In genomic region chr14:52923902-52924575, GRCh38 we compare ENCODE assay signal across 11 cellular contexts. TPM values are rescaled to one million over a fixed set of nuclear protein-coding genes. Genes with fewer than 3 reads are reported as not detected.
A peak's percentile ranks its signal among the peaks of the same experiment; 100 is the strongest.
DNase-seq lines count a peak whose midpoint lies in the region; ATAC-seq and TF ChIP-seq lines count a peak whose summit lies in the region.
"Had no signal": no experiment of that assay in that cellular context is flagged by ENCODE, and none has a peak within 500 bp of the region (broad histone marks: within the 10 kb centered on the region; RNA-seq: fewer than 3 reads in every experiment).

No MANE protein-coding gene starts in this region.

- H3K27me3 Mint-ChIP-seq in activated CD8-positive, alpha-beta memory T cell treated with anti-CD3 and anti-CD28 coated beads, Interleukin-2, amount 10 ng/mL, durations not matched to agents 7 days and 5 days: no peaks in the 10 kb centered on the region

- no peak overlapping the region for H2AFZ ChIP-seq in OCI-LY1 (ENCODE audit: low read length)
- H2AFZ ChIP-seq in smooth muscle cell (ENCODE audit: low read depth): no peak overlapping the region

- no peaks in the 10 kb centered on the region for H3K9me2 ChIP-seq in OCI-LY1 (ENCODE audit: low read depth, low read length)

- no peak overlapping the region for H3K27ac ChIP-seq in OCI-LY1 (ENCODE audit: low read depth, low read length, poor library complexity, severe bottlenecking)
- H3K27ac ChIP-seq in cardiac muscle cell: peak overlapping the region; percentile 4
- H3K27ac ChIP-seq in smooth muscle cell (ENCODE audit: low read depth): peak overlapping the region; percentile 64
- H3K27ac ChIP-seq: BLaER1 had no signal

- no peaks in the 10 kb centered on the region for H3K79me2 ChIP-seq in OCI-LY1 (ENCODE audit: insufficient read depth, low read length)
- peaks cover 100% of the 10 kb centered on the region for H3K79me2 ChIP-seq in smooth muscle cell (ENCODE audit: low read depth)

- peaks cover 6% of the 10 kb centered on the region for H3K4me1 Mint-ChIP-seq in activated CD8-positive, alpha-beta memory T cell treated with anti-CD3 and anti-CD28 coated beads, Interleukin-2, amount 10 ng/mL, durations not matched to agents 7 days and 5 days

- H3K27ac Mint-ChIP-seq in activated CD8-positive, alpha-beta memory T cell treated with anti-CD3 and anti-CD28 coated beads, Interleukin-2, amount 10 ng/mL, durations not matched to agents 7 days and 5 days: no peak overlapping the region

- H3K4me1 ChIP-seq in OCI-LY1 (ENCODE audit: insufficient read depth, low read length, severe bottlenecking) (no peaks in the 10 kb centered on the region), cardiac muscle cell (ENCODE audit: low read depth) (peaks cover 32% of the 10 kb centered on the region), smooth muscle cell (ENCODE audit: low read depth) (peaks cover 48% of the 10 kb centered on the region)

- H3K9ac ChIP-seq in OCI-LY1 (ENCODE audit: low read length) (no peak overlapping the region), smooth muscle cell (ENCODE audit: low read depth) (no peak overlapping the region)
- H3K9ac ChIP-seq: BLaER1 had no signal

- TF ChIP-seq CTCF in OCI-LY1 (IDR thresholded peaks at IDR 0.05; ENCODE audit: low read length): peak; percentile 31; the same call in 1 of the 2 replicates
- TF ChIP-seq CTCF in cardiac muscle cell (IDR thresholded peaks at IDR 0.05; ENCODE audit: low read depth, low read length): no peak
- TF ChIP-seq CTCF in smooth muscle cell (IDR thresholded peaks at IDR 0.05; ENCODE audit: borderline replicate concordance, insufficient read depth, poor library complexity, severe bottlenecking): no peak

- DNase-seq in activated CD8-positive, alpha-beta memory T cell treated with anti-CD3 and anti-CD28 coated beads, Interleukin-2, amount 10 ng/mL, durations not matched to agents 7 days and 5 days: peak; percentile 48
- no peak for DNase-seq in activated CD8-positive, alpha-beta memory T cell treated with anti-CD3 and anti-CD28 coated beads, Interleukin-2, amount 50 U/mL, for 4 hours
- DNase-seq in cardiac muscle cell (ENCODE audit: low read depth in 1 of 2, low spot score in 1 of 2) (no peak), smooth muscle cell (lab: John Stamatoyannopoulos, UW; ENCODE audit: unreplicated experiment) (no peak), NCI-H2227 (lab: John Stamatoyannopoulos, UW; ENCODE audit: unreplicated experiment) (no peak), NCI-H510A treated with DMSO at 0.1 percent for 48 hours (lab: John Stamatoyannopoulos, UW) (no peak), epidermal melanocyte (ENCODE audit: insufficient read length, low spot score) (no peak)
- DNase-seq: activated effector memory CD4-positive, alpha-beta T cell treated with anti-CD3 and anti-CD28 coated beads, Interleukin-2, amount 50 U/mL, for 16 hours had no signal

- peak; percentile 65 for ATAC-seq in activated CD8-positive, alpha-beta memory T cell treated with anti-CD3 and anti-CD28 coated beads, Interleukin-2, amount 10 ng/mL, durations not matched to agents 7 days and 5 days

- H3K36me3 ChIP-seq in OCI-LY1 (ENCODE audit: insufficient read depth, low read length): no peaks in the 10 kb centered on the region
- peaks cover under 1% of the 10 kb centered on the region for H3K36me3 ChIP-seq in cardiac muscle cell
- peaks cover 2% of the 10 kb centered on the region for H3K36me3 ChIP-seq in smooth muscle cell (ENCODE audit: low read depth)
- H3K36me3 ChIP-seq: BLaER1, thyroid gland had no signal

- no peaks in the 10 kb centered on the region for H4K20me1 ChIP-seq in OCI-LY1 (ENCODE audit: insufficient read depth, low read length)
- H4K20me1 ChIP-seq in smooth muscle cell (ENCODE audit: low read depth): peaks cover 100% of the 10 kb centered on the region
- H4K20me1 ChIP-seq: BLaER1 had no signal

- no peaks in the 10 kb centered on the region for H3F3A ChIP-seq in OCI-LY1 (ENCODE audit: insufficient read depth, low read length)
- peaks cover 18% of the 10 kb centered on the region for H3F3A ChIP-seq in smooth muscle cell (ENCODE audit: low read depth)

- no peaks in the 10 kb centered on the region for H3K27me3 ChIP-seq in OCI-LY1 (ENCODE audit: insufficient read depth, low read length)
- H3K27me3 ChIP-seq in cardiac muscle cell: no peaks in the 10 kb centered on the region
- no peaks in the 10 kb centered on the region for H3K27me3 ChIP-seq in smooth muscle cell (ENCODE audit: low read depth)
- H3K27me3 ChIP-seq: BLaER1, thyroid gland had no signal

- no peak overlapping the region for H3K4me2 ChIP-seq in OCI-LY1 (ENCODE audit: low read length)
- H3K4me2 ChIP-seq in smooth muscle cell: peak overlapping the region; percentile 74
- H3K4me2 ChIP-seq: BLaER1 had no signal

- H3K4me3 Mint-ChIP-seq in activated CD8-positive, alpha-beta memory T cell treated with anti-CD3 and anti-CD28 coated beads, Interleukin-2, amount 10 ng/mL, durations not matched to agents 7 days and 5 days: no peak overlapping the region

- CTCF ChIA-PET in activated CD8-positive, alpha-beta memory T cell treated with anti-CD3 and anti-CD28 coated beads, Interleukin-2, amount 10 ng/mL, durations not matched to agents 7 days and 5 days (lab: Charles Lee): interaction anchor here (1.0 to 2.2 kb wide), 4 partner anchors 10 to 382 kb away, joined by 3 to 12 read pairs (median 3); no protein-coding TSS in a partner anchor

- peaks cover 1% of the 10 kb centered on the region for H3K36me3 Mint-ChIP-seq in activated CD8-positive, alpha-beta memory T cell treated with anti-CD3 and anti-CD28 coated beads, Interleukin-2, amount 10 ng/mL, durations not matched to agents 7 days and 5 days

- H3K9me3 ChIP-seq in OCI-LY1 (ENCODE audit: low read length) (no peaks in the 10 kb centered on the region), cardiac muscle cell (ENCODE audit: low read depth) (no peaks in the 10 kb centered on the region), smooth muscle cell (replicated peaks; ENCODE audit: low read depth) (no peaks in the 10 kb centered on the region)
- H3K9me3 ChIP-seq: BLaER1, thyroid gland had no signal

- H3K4me3 ChIP-seq in OCI-LY1 (ENCODE audit: low read depth, low read length, poor library complexity, severe bottlenecking) (no peak overlapping the region), cardiac muscle cell (no peak overlapping the region), smooth muscle cell (no peak overlapping the region)
- H3K4me3 ChIP-seq: BLaER1, thyroid gland had no signal

- 70% methylated on average over 3 of the region's 3 CpGs for WGBS in smooth muscle cell (ENCODE audit: low lambda C conversion rate)

- H3K9me3 Mint-ChIP-seq in activated CD8-positive, alpha-beta memory T cell treated with anti-CD3 and anti-CD28 coated beads, Interleukin-2, amount 10 ng/mL, durations not matched to agents 7 days and 5 days (ENCODE audit: low read depth): no peaks in the 10 kb centered on the region

RNA-seq across cellular contexts. Expression of gene FERMT2, which starts 26.8 kb away (rescaled TPM):
- 1 to 10 TPM in 1 of 2 experiments, under 1 TPM in 1; 0.41 to 1.9 TPM for total RNA-seq in activated CD8-positive, alpha-beta memory T cell treated with anti-CD3 and anti-CD28 coated beads, Interleukin-2, amount 10 ng/mL, durations not matched to agents 7 days and 5 days
- 79.8 and 114 TPM in 2 replicates for total RNA-seq in cardiac muscle cell
- 68.8 and 75.2 TPM in 2 replicates for polyA plus RNA-seq in cardiac muscle cell
- total RNA-seq in smooth muscle cell: 271 and 287 TPM in 2 replicates
- polyA plus RNA-seq in smooth muscle cell: 112 and 113 TPM in 2 replicates

Comparison
In these comparisons a context has a peak if more than half of its experiments do, and no peak if none do; other contexts are left out.
1. RNA of gene FERMT2, which starts 26.8 kb away (total RNA-seq): 271 to 287 TPM in smooth muscle cell and 79.8 to 114 TPM in cardiac muscle cell; 0.41 to 1.9 TPM in activated CD8-positive, alpha-beta memory T cell treated with anti-CD3 and anti-CD28 coated beads, Interleukin-2, amount 10 ng/mL, durations not matched to agents 7 days and 5 days; every median in the first group is over 10 times any median in the second.